Comparison of ENCODE assay signal across 14 cellular contexts in the genomic region with DNA sequence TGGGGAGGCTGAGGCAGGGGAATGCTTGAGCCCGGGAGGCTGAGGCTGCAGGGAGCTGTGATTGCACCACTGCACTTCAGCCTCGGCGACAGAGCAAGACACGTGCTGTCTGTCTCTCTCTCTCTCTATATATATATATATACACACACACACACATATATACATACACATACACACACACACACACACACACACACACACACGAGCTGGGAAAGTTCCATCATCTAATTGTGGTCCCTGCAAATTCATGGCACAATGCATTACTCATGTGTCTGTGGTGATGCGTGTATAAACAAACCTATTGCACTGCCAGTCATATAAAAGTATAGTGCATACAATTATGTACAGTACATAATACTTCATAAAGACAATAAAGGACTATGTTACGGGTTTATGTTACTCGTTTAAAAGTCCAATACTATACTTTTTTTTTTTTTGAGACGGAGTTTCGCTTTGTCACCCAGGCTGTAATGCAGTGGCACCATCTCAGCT.
"Had no signal": no experiment of that assay in that cellular context is flagged by ENCODE, and none has a peak within 500 bp of the region (broad histone marks: within the 10 kb centered on the region; RNA-seq: fewer than 3 reads in every experiment).

No MANE protein-coding gene starts in this region.

- H3K27ac ChIP-seq: lower lobe of right lung, neural progenitor cell, ovary, sigmoid colon, spleen, upper lobe of left lung had no signal

- H3K9me3 Mint-ChIP-seq: activated naive CD4-positive, alpha-beta T cell treated with anti-CD3 and anti-CD28 coated beads for 36 hours; activated T-helper 2 cell treated with anti-CD3 and anti-CD28 coated beads, Interferon-gamma antibody, Interleukin-2, Interleukin-4, amounts not matched to agents 10 μg/mL and 5 μg/mL and 100 μg/mL, durations not matched to agents 14 hours and 24 hours and 36 hours; stimulated activated naive CD8-positive, alpha-beta T cell treated with anti-CD3 and anti-CD28 coated beads, Interleukin-15, Interleukin-2, amounts not matched to agents 100 ng/mL and 50 ng/mL, for 24 hours had no signal

- H3K4me3 ChIP-seq: lower lobe of right lung, neural progenitor cell, ovary, sigmoid colon, spleen, upper lobe of left lung had no signal

- FAIRE-seq: astrocyte had no signal

- H2AFZ ChIP-seq: neural progenitor cell had no signal

- H3K4me3 Mint-ChIP-seq: activated naive CD4-positive, alpha-beta T cell treated with anti-CD3 and anti-CD28 coated beads for 36 hours; neural progenitor cell; stimulated activated naive CD8-positive, alpha-beta T cell treated with anti-CD3 and anti-CD28 coated beads, Interleukin-15, Interleukin-2, amounts not matched to agents 100 ng/mL and 50 ng/mL, for 24 hours had no signal

- H3K9me3 ChIP-seq: lower lobe of right lung, ovary, sigmoid colon, spleen, upper lobe of left lung had no signal

- H3K36me3 ChIP-seq: neural progenitor cell, ovary, sigmoid colon had no signal

- H3K27me3 ChIP-seq: neural progenitor cell, ovary, sigmoid colon, spleen, upper lobe of left lung had no signal

- ATAC-seq: activated CD4-positive, CD25-positive, alpha-beta regulatory T cell treated with anti-CD3 and anti-CD28 coated beads, Interleukin-2, amount 50 U/mL, for 24 hours; lower lobe of right lung had no signal

- H3K9ac ChIP-seq: neural progenitor cell had no signal

- H3K4me1 ChIP-seq: lower lobe of right lung, neural progenitor cell, sigmoid colon, spleen, upper lobe of left lung had no signal

- DNase-seq: activated naive CD4-positive, alpha-beta T cell treated with anti-CD3 and anti-CD28 coated beads for 36 hours; activated T-cell treated with anti-CD3 and anti-CD28 coated beads for 4 hours; kidney glomerular epithelial cell; lower lobe of right lung; midbrain; ovary; sigmoid colon; spleen; upper lobe of left lung had no signal

- H3K27me3 Mint-ChIP-seq: stimulated activated naive CD8-positive, alpha-beta T cell treated with anti-CD3 and anti-CD28 coated beads, Interleukin-15, Interleukin-2, amounts not matched to agents 100 ng/mL and 50 ng/mL, for 24 hours had no signal

- H3K4me1 Mint-ChIP-seq: neural progenitor cell had no signal

- H3K4me2 ChIP-seq: neural progenitor cell had no signal

- H3K27ac Mint-ChIP-seq: activated naive CD4-positive, alpha-beta T cell treated with anti-CD3 and anti-CD28 coated beads for 36 hours; activated T-helper 2 cell treated with anti-CD3 and anti-CD28 coated beads, Interferon-gamma antibody, Interleukin-2, Interleukin-4, amounts not matched to agents 10 μg/mL and 5 μg/mL and 100 μg/mL, durations not matched to agents 14 hours and 24 hours and 36 hours; neural progenitor cell; stimulated activated naive CD8-positive, alpha-beta T cell treated with anti-CD3 and anti-CD28 coated beads, Interleukin-15, Interleukin-2, amounts not matched to agents 100 ng/mL and 50 ng/mL, for 24 hours had no signal
